30 cellular contexts compared by ENCODE assay signal in genomic region chr16:82884320-82884898, GRCh38.
"Had no signal": no experiment of that assay in that cellular context is flagged by ENCODE, and none has a peak within 500 bp of the region (broad histone marks: within the 10 kb centered on the region; RNA-seq: fewer than 3 reads in every experiment).

No MANE protein-coding gene starts in this region.

- H3K27me3 Mint-ChIP-seq: stimulated activated memory B cell treated with anti-CD40 and anti-IgM and Interleukin-4, amounts not matched to agents 10 μg/mL and 1 μg/mL and 100 μg/mL, for 72 hours had no signal

- H3K27ac ChIP-seq: heart right ventricle, hepatocyte, left lung, lower lobe of right lung, parathyroid adenoma, psoas muscle, skin epidermis, stomach, suprapubic skin, thoracic aorta, tibial artery, upper lobe of right lung had no signal

- H3K4me1 ChIP-seq: left lung, lower lobe of right lung, parathyroid adenoma, suprapubic skin, upper lobe of right lung had no signal

- H3K9ac ChIP-seq: parathyroid adenoma had no signal

- H3K27ac Mint-ChIP-seq: naive thymus-derived CD8-positive, alpha-beta T cell; nephron had no signal

- H3K79me2 ChIP-seq: hepatocyte, parathyroid adenoma had no signal

- H2AFZ ChIP-seq: hepatocyte, parathyroid adenoma had no signal

- FAIRE-seq: islet of Langerhans, kidney, urothelium cell line had no signal

- H3K4me3 Mint-ChIP-seq: naive thymus-derived CD8-positive, alpha-beta T cell; nephron; neural crest cell; stimulated activated memory B cell treated with anti-CD40 and anti-IgM and Interleukin-4, amounts not matched to agents 10 μg/mL and 1 μg/mL and 100 μg/mL, for 72 hours had no signal

- H3K36me3 Mint-ChIP-seq: naive thymus-derived CD8-positive, alpha-beta T cell; stimulated activated memory B cell treated with anti-CD40 and anti-IgM and Interleukin-4, amounts not matched to agents 10 μg/mL and 1 μg/mL and 100 μg/mL, for 72 hours had no signal

- ATAC-seq: heart right ventricle; left colon; left lung; lower lobe of right lung; naive thymus-derived CD8-positive, alpha-beta T cell; sciatic nerve; stimulated activated naive CD8-positive, alpha-beta T cell treated with anti-CD3 and anti-CD28 coated beads, Interleukin-15, Interleukin-2, amounts not matched to agents 100 U/mL and 50 U/mL, for 24 hours; upper lobe of right lung had no signal

- H3K27me3 ChIP-seq: heart right ventricle, hepatocyte, left lung, suprapubic skin, tibial artery, upper lobe of right lung had no signal

- DNase-seq: heart right ventricle; kidney; left colon; left lung; lower lobe of right lung; mammary epithelial cell; midbrain; naive thymus-derived CD8-positive, alpha-beta T cell; nucleus accumbens; psoas muscle; stimulated activated CD4-positive, alpha-beta T cell treated with anti-CD3 and anti-CD28 coated beads, Interleukin-12 subunit alpha, Interleukin-12 subunit beta, amount 100 ng/mL, for 4 hours; stimulated activated CD4-positive, alpha-beta T cell treated with anti-CD3 and anti-CD28 coated beads, Interleukin-15, amount 100 ng/mL, for 24 hours; stimulated activated CD4-positive, alpha-beta T cell treated with anti-CD3 and anti-CD28 coated beads, Interleukin-2, amount 100 ng/mL, for 24 hours; stimulated activated CD4-positive, alpha-beta T cell treated with anti-CD3 and anti-CD28 coated beads, Interleukin-4, amount 100 ng/mL, for 1 hour; stimulated activated naive CD8-positive, alpha-beta T cell treated with anti-CD3 and anti-CD28 coated beads, Interleukin-15, Interleukin-2, amounts not matched to agents 100 U/mL and 50 U/mL, for 24 hours; stomach; tibial artery; trophoblast cell; upper lobe of right lung had no signal

- H3K36me3 ChIP-seq: heart right ventricle, left lung, lower lobe of right lung, stomach, suprapubic skin, thoracic aorta, tibial artery, upper lobe of right lung had no signal

- H3K4me2 ChIP-seq: hepatocyte had no signal

- H3K9me3 ChIP-seq: heart right ventricle, left lung, lower lobe of right lung, psoas muscle, stomach, suprapubic skin, thoracic aorta, tibial artery, upper lobe of right lung had no signal

- H3K9me3 Mint-ChIP-seq: nephron, neural crest cell had no signal

- H3K4me3 ChIP-seq: heart right ventricle, hepatocyte, left lung, lower lobe of right lung, psoas muscle, skin epidermis, stomach, suprapubic skin, thoracic aorta, tibial artery, upper lobe of right lung had no signal
